1 cellular context compared by ENCODE assay signal in genomic region chr2:65130440-65131175, GRCh38.
A peak's percentile ranks its signal among the peaks of the same experiment; 100 is the strongest.
TF ChIP-seq lines count a peak whose summit lies in the region.

No MANE protein-coding gene starts in this region.

TF ChIP-seq in K562, 482 proteins besides CTCF, POLR2A, EP300 and RAD21 (continued from another document and continues in another):
- TF ChIP-seq ZBTB11 (CRISPR knock-in tag; IDR thresholded peaks at IDR 0.05) (no peak), MIER1 (IDR thresholded peaks at IDR 0.05; ENCODE audit: low read depth) (no peak), MCM7 (IDR thresholded peaks at IDR 0.05) (no peak), ARNT (IDR thresholded peaks at IDR 0.05) (no peak), ZNF785 (CRISPR knock-in tag; IDR thresholded peaks at IDR 0.05) (no peak), TFAP4 (CRISPR knock-in tag; IDR thresholded peaks at IDR 0.05; ENCODE audit: borderline replicate concordance) (no peak; the same call in 1 of the 2 replicates), POLR2B (IDR thresholded peaks at IDR 0.05; ENCODE audit: low read depth, partially characterized antibody) (no peak), ZNF224 (CRISPR knock-in tag; IDR thresholded peaks at IDR 0.05) (no peak), ZKSCAN8 (CRISPR knock-in tag; IDR thresholded peaks at IDR 0.05) (no peak), CEBPB (tag; IDR thresholded peaks at IDR 0.05) (no peak), ZNF518B (CRISPR knock-in tag; IDR thresholded peaks at IDR 0.05) (no peak), GMEB1 (CRISPR knock-in tag; IDR thresholded peaks at IDR 0.05) (no peak), ZNF717 (CRISPR knock-in tag; IDR thresholded peaks at IDR 0.05) (no peak), ZKSCAN3 (CRISPR knock-in tag; IDR thresholded peaks at IDR 0.05) (no peak), PRPF4 (IDR thresholded peaks at IDR 0.05; ENCODE audit: insufficient read depth, low read depth, low read length, poor library complexity, severe bottlenecking) (no peak), PCBP2 (IDR thresholded peaks at IDR 0.05; ENCODE audit: low read depth, low read length, poor library complexity, severe bottlenecking) (no peak), PHB2 (IDR thresholded peaks at IDR 0.05; ENCODE audit: low read depth) (no peak), ZNF695 (CRISPR knock-in tag; IDR thresholded peaks at IDR 0.05) (no peak), NFE2 (IDR thresholded peaks at IDR 0.05; ENCODE audit: low read depth) (no peak), STAG1 (CRISPR knock-in tag; IDR thresholded peaks at IDR 0.05; ENCODE audit: borderline replicate concordance) (no peak), ATF1 (CRISPR knock-in tag; IDR thresholded peaks at IDR 0.05) (no peak; the same call in none of the 2 replicates), ATF1 (tag; IDR thresholded peaks at IDR 0.05) (peak; percentile 39; the same call in 1 of the 2 replicates), ETV1 (tag; conservative IDR thresholded peaks at IDR 0.05; ENCODE audit: low read depth) (peak; percentile 38; the same call in 1 of the 2 replicates), ZHX1 (conservative IDR thresholded peaks at IDR 0.05; ENCODE audit: low read length) (no peak), KDM2B (CRISPR knock-in tag; IDR thresholded peaks at IDR 0.05) (no peak), HINFP (tag; conservative IDR thresholded peaks at IDR 0.05; ENCODE audit: low read depth) (0 out of 2 replicates have a peak, but pooled peaks have one; percentile 37), NR2F6 (CRISPR knock-in tag; IDR thresholded peaks at IDR 0.05) (no peak), HLTF (IDR thresholded peaks at IDR 0.05) (no peak), NELFE (IDR thresholded peaks at IDR 0.05; ENCODE audit: insufficient read depth, insufficient read length) (no peak), HSF4 (CRISPR knock-in tag; IDR thresholded peaks at IDR 0.05; ENCODE audit: borderline replicate concordance) (no peak), TEAD4 (IDR thresholded peaks at IDR 0.05; ENCODE audit: low read length) (no peak), TEAD4 (CRISPR knock-in tag; IDR thresholded peaks at IDR 0.05; ENCODE audit: borderline replicate concordance) (no peak), CREB5 (CRISPR knock-in tag; IDR thresholded peaks at IDR 0.05) (no peak), POLR2AphosphoS2 (IDR thresholded peaks at IDR 0.05; ENCODE audit: low read length) (no peak), ZNF639 (CRISPR knock-in tag; conservative IDR thresholded peaks at IDR 0.05 in 1 of 2, IDR thresholded peaks at IDR 0.05 in 1 of 2) (no peak; a peak in 1 of 4 replicates), CCAR2 (IDR thresholded peaks at IDR 0.05; ENCODE audit: low read depth, low read length) (no peak), CUX1 (CRISPR knock-in tag; IDR thresholded peaks at IDR 0.05) (no peak), NFIC (IDR thresholded peaks at IDR 0.05) (peak; percentile 29; the same call in 1 of the 2 replicates), ZNF134 (CRISPR knock-in tag; conservative IDR thresholded peaks at IDR 0.05) (no peak), HMG20A (CRISPR knock-in tag; conservative IDR thresholded peaks at IDR 0.05) (no peak)
